Comparison of ENCODE assay signal across 14 cellular contexts in genomic region chr6:42278131-42278853, GRCh38.
DNase-seq lines count a peak whose midpoint lies in the region; ATAC-seq, FAIRE-seq and TF ChIP-seq lines count a peak whose summit lies in the region.
"Had no signal": no experiment of that assay in that cellular context is flagged by ENCODE, and none has a peak within 500 bp of the region (broad histone marks: within the 10 kb centered on the region; RNA-seq: fewer than 3 reads in every experiment).

No MANE protein-coding gene starts in this region.

- H3K9me3 Mint-ChIP-seq in CD8-positive, alpha-beta T cell, result no peaks in the 10 kb centered on the region
- H3K9me3 Mint-ChIP-seq in activated CD4-positive, alpha-beta memory T cell treated with anti-CD3 and anti-CD28 coated beads for 36 hours, result peaks cover 4% of the 10 kb centered on the region
- H3K9me3 Mint-ChIP-seq in type B pancreatic cell, result no peaks in the 10 kb centered on the region

- ATAC-seq in A549 (no peak), lower lobe of right lung (no peak)
- ATAC-seq in CD8-positive, alpha-beta T cell, result peak; percentile 83
- ATAC-seq: stimulated activated naive B cell treated with anti-CD40 and anti-IgM and Interleukin-4, amounts not matched to agents 10 μg/mL and 1 μg/mL and 100 μg/mL, for 72 hours had no signal

- H3K4me2 ChIP-seq in A549, result peak overlapping the region; percentile 65; the same call in 2 of the 3 replicates

- peak overlapping the region; percentile 88 for H3K27ac Mint-ChIP-seq in CD8-positive, alpha-beta T cell
- peak overlapping the region; percentile 45 for H3K27ac Mint-ChIP-seq in activated CD4-positive, alpha-beta memory T cell treated with anti-CD3 and anti-CD28 coated beads for 36 hours
- no peak overlapping the region for H3K27ac Mint-ChIP-seq in type B pancreatic cell
- H3K27ac Mint-ChIP-seq: nephron progenitor cell had no signal

- H3K27ac ChIP-seq in A549 (peak overlapping the region; percentile 54 to 85; a peak in 3 of 6 replicates), lower lobe of right lung (peak overlapping the region; percentile 49)
- peak overlapping the region; percentile 59 for H3K27ac ChIP-seq in CD8-positive, alpha-beta T cell (ENCODE audit: low read depth, low read length)
- H3K27ac ChIP-seq: right lobe of liver had no signal

- peaks cover 52% of the 10 kb centered on the region for H3K4me1 Mint-ChIP-seq in CD8-positive, alpha-beta T cell (ENCODE audit: low read depth)
- H3K4me1 Mint-ChIP-seq in activated CD4-positive, alpha-beta memory T cell treated with anti-CD3 and anti-CD28 coated beads for 36 hours (ENCODE audit: low read depth), result peaks cover 43% of the 10 kb centered on the region
- peaks cover 25% of the 10 kb centered on the region for H3K4me1 Mint-ChIP-seq in type B pancreatic cell (ENCODE audit: unreplicated experiment)
- H3K4me1 Mint-ChIP-seq: stimulated activated naive B cell treated with anti-CD40 and anti-IgM and Interleukin-4, amounts not matched to agents 10 μg/mL and 1 μg/mL and 100 μg/mL, for 72 hours had no signal

- no peak for TF ChIP-seq EP300 in A549 (IDR thresholded peaks at IDR 0.05)

- TF ChIP-seq RAD21 in A549 (conservative IDR thresholded peaks at IDR 0.05 in 1 of 2, IDR thresholded peaks at IDR 0.05 in 1 of 2), result no peak

- H3K4me3 ChIP-seq in A549, result no peak overlapping the region
- H3K4me3 ChIP-seq in CD8-positive, alpha-beta T cell (ENCODE audit: low read depth, low read length), result peak overlapping the region; percentile 2
- H3K4me3 ChIP-seq in lower lobe of right lung, result no peak overlapping the region
- H3K4me3 ChIP-seq: right lobe of liver had no signal

- TF ChIP-seq POLR2A in A549 (IDR thresholded peaks at IDR 0.05; ENCODE audit: low read length), result no peak

- H3K9me3 ChIP-seq in A549 (no peaks in the 10 kb centered on the region), lower lobe of right lung (no peaks in the 10 kb centered on the region)
- H3K9me3 ChIP-seq in CD8-positive, alpha-beta T cell (ENCODE audit: low read length), result no peaks in the 10 kb centered on the region
- H3K9me3 ChIP-seq: right lobe of liver had no signal

- DNase-seq in A549 (ENCODE audit: low read depth in 1 of 2, low spot score in 1 of 2), result no peak
- DNase-seq in CD8-positive, alpha-beta T cell, result peak in 3 of 7 experiments; percentile 31 to 75 (median 59)
- DNase-seq in activated CD4-positive, alpha-beta memory T cell treated with anti-CD3 and anti-CD28 coated beads for 36 hours, result peak; percentile 29
- DNase-seq in lower lobe of right lung, result no peak
- DNase-seq in nucleus accumbens (lab: John Stamatoyannopoulos, UW), result no peak
- no peak for DNase-seq in type B pancreatic cell (ENCODE audit: extremely low spot score, unreplicated experiment)
- no peak for DNase-seq in DMS 273 (lab: John Stamatoyannopoulos, UW; ENCODE audit: unreplicated experiment)
- DNase-seq: cerebellar nuclear complex; erythroblast; nephron progenitor cell; right lobe of liver; SHP77; stimulated activated CD4-positive, alpha-beta T cell treated with anti-CD3 and anti-CD28 coated beads, Interleukin-4, amount 100 ng/mL, for 24 hours; stimulated activated naive B cell treated with anti-CD40 and anti-IgM and Interleukin-4, amounts not matched to agents 10 μg/mL and 1 μg/mL and 100 μg/mL, for 72 hours had no signal

- no peaks in the 10 kb centered on the region for H3K36me3 ChIP-seq in CD8-positive, alpha-beta T cell (ENCODE audit: insufficient read depth, low read length)
- no peaks in the 10 kb centered on the region for H3K36me3 ChIP-seq in lower lobe of right lung
- H3K36me3 ChIP-seq: right lobe of liver had no signal

- POLR2A ChIA-PET in A549 (lab: Yijun Ruan, JAX), result no interaction called here
- POLR2A ChIA-PET in CD8-positive, alpha-beta T cell (lab: Charles Lee), result interaction anchor here (0.9 to 3.4 kb wide), 6 partner anchors 15 to 175 kb away, joined by 3 to 17 read pairs (median 4); no protein-coding TSS in a partner anchor
- POLR2A ChIA-PET in activated CD4-positive, alpha-beta memory T cell treated with anti-CD3 and anti-CD28 coated beads for 36 hours (lab: Charles Lee), result interaction anchor here (1.2 kb wide), 1 partner anchor 61 kb away, joined by 3 read pairs; no protein-coding TSS in a partner anchor

- peak overlapping the region; percentile 54 for H3K4me3 Mint-ChIP-seq in CD8-positive, alpha-beta T cell
- no peak overlapping the region for H3K4me3 Mint-ChIP-seq in activated CD4-positive, alpha-beta memory T cell treated with anti-CD3 and anti-CD28 coated beads for 36 hours
- H3K4me3 Mint-ChIP-seq in type B pancreatic cell, result no peak overlapping the region
- H3K4me3 Mint-ChIP-seq: nephron progenitor cell; stimulated activated naive B cell treated with anti-CD40 and anti-IgM and Interleukin-4, amounts not matched to agents 10 μg/mL and 1 μg/mL and 100 μg/mL, for 72 hours had no signal

- H3K27me3 Mint-ChIP-seq in CD8-positive, alpha-beta T cell (ENCODE audit: low read depth), result no peaks in the 10 kb centered on the region
- H3K27me3 Mint-ChIP-seq in activated CD4-positive, alpha-beta memory T cell treated with anti-CD3 and anti-CD28 coated beads for 36 hours, result no peaks in the 10 kb centered on the region
- H3K27me3 Mint-ChIP-seq in type B pancreatic cell, result no peaks in the 10 kb centered on the region
- H3K27me3 Mint-ChIP-seq: stimulated activated naive B cell treated with anti-CD40 and anti-IgM and Interleukin-4, amounts not matched to agents 10 μg/mL and 1 μg/mL and 100 μg/mL, for 72 hours had no signal

- peaks cover 10% of the 10 kb centered on the region for H3K36me3 Mint-ChIP-seq in CD8-positive, alpha-beta T cell
- peaks cover 5% of the 10 kb centered on the region for H3K36me3 Mint-ChIP-seq in activated CD4-positive, alpha-beta memory T cell treated with anti-CD3 and anti-CD28 coated beads for 36 hours
- peaks cover 6% of the 10 kb centered on the region for H3K36me3 Mint-ChIP-seq in type B pancreatic cell
- H3K36me3 Mint-ChIP-seq: stimulated activated naive B cell treated with anti-CD40 and anti-IgM and Interleukin-4, amounts not matched to agents 10 μg/mL and 1 μg/mL and 100 μg/mL, for 72 hours had no signal

- WGBS in A549 (ENCODE audit: missing lambda C conversion rate), result 83% methylated on average over 7 of the region's 7 CpGs

- intact Hi-C loops in CD8-positive, alpha-beta T cell (cut with DNase I, micrococcal nuclease), result loop anchor here in 1 of 2 experiments (2.0 to 5.0 kb wide), 3 partner anchors 15 to 174 kb away; partner anchors contain the start of gene TRERF1
- intact Hi-C loops in activated CD4-positive, alpha-beta memory T cell treated with anti-CD3 and anti-CD28 coated beads for 36 hours (cut with micrococcal nuclease), result no loop called here
- intact Hi-C loops in lower lobe of right lung (cut with DNase I), result no loop called here

- TF ChIP-seq CTCF in A549 (IDR thresholded peaks at IDR 0.05) (no peak), lower lobe of right lung (IDR thresholded peaks at IDR 0.05) (no peak), type B pancreatic cell (conservative IDR thresholded peaks at IDR 0.05) (no peak)
- TF ChIP-seq CTCF in CD8-positive, alpha-beta T cell (IDR thresholded peaks at IDR 0.05), result no peak

- no peaks in the 10 kb centered on the region for H3K27me3 ChIP-seq in CD8-positive, alpha-beta T cell (ENCODE audit: insufficient read depth, low read length)
- no peaks in the 10 kb centered on the region for H3K27me3 ChIP-seq in lower lobe of right lung (ENCODE audit: low read depth)
- H3K27me3 ChIP-seq: right lobe of liver had no signal

- no peak for FAIRE-seq in A549 (lab: Jason Lieb, UNC)

- CTCF ChIA-PET in A549 (lab: Yijun Ruan, JAX), result interaction anchor here (1.8 kb wide), 1 partner anchor 17 kb away, joined by 8 read pairs; no protein-coding TSS in a partner anchor
- CTCF ChIA-PET in CD8-positive, alpha-beta T cell (lab: Charles Lee), result interaction anchor here (1.1 to 2.4 kb wide), 7 partner anchors 13 to 269 kb away, joined by 3 to 9 read pairs (median 4); no protein-coding TSS in a partner anchor
- CTCF ChIA-PET in activated CD4-positive, alpha-beta memory T cell treated with anti-CD3 and anti-CD28 coated beads for 36 hours (lab: Charles Lee), result interaction anchor here (1.0 to 3.0 kb wide), 2 partner anchors 253 to 269 kb away, joined by 4 to 16 read pairs; no protein-coding TSS in a partner anchor

- H3K4me1 ChIP-seq in A549 (peaks cover 26% of the 10 kb centered on the region), lower lobe of right lung (peaks cover 53% of the 10 kb centered on the region)
- peaks cover 54% of the 10 kb centered on the region for H3K4me1 ChIP-seq in CD8-positive, alpha-beta T cell (ENCODE audit: insufficient read depth, low read length)
- H3K4me1 ChIP-seq: right lobe of liver had no signal

TF ChIP-seq in A549, 52 proteins besides CTCF, POLR2A, EP300 and RAD21:
- TF ChIP-seq ZNF302 (CRISPR knock-in tag; IDR thresholded peaks at IDR 0.05) (no peak), NR3C1 (IDR thresholded peaks at IDR 0.05) (no peak), JUN (IDR thresholded peaks at IDR 0.05) (no peak), HEYL (CRISPR knock-in tag; IDR thresholded peaks at IDR 0.05) (no peak), ZFP36 (IDR thresholded peaks at IDR 0.05; ENCODE audit: borderline replicate concordance, partially characterized antibody) (no peak), FOXS1 (CRISPR knock-in tag; IDR thresholded peaks at IDR 0.05) (no peak), ZC3H11A (IDR thresholded peaks at IDR 0.05) (no peak), NPAS2 (CRISPR knock-in tag; IDR thresholded peaks at IDR 0.05; ENCODE audit: borderline replicate concordance) (no peak), ELK1 (IDR thresholded peaks at IDR 0.05; ENCODE audit: low read depth, low read length) (no peak), MAFK (IDR thresholded peaks at IDR 0.05; ENCODE audit: partially characterized antibody) (no peak), ZSCAN20 (CRISPR knock-in tag; IDR thresholded peaks at IDR 0.05) (no peak), KDM5A (IDR thresholded peaks at IDR 0.05) (no peak)
- TF ChIP-seq, protein P1, sequence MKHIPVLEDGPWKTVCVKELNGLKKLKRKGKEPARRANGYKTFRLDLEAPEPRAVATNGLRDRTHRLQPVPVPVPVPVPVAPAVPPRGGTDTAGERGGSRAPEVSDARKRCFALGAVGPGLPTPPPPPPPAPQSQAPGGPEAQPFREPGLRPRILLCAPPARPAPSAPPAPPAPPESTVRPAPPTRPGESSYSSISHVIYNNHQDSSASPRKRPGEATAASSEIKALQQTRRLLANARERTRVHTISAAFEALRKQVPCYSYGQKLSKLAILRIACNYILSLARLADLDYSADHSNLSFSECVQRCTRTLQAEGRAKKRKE (CRISPR knock-in tag; IDR thresholded peaks at IDR 0.05; ENCODE audit: low read depth), result no peak
